9 cellular contexts compared by ENCODE assay signal in genomic region chr18:51151568-51152511, GRCh38. TPM values are rescaled to one million over a fixed set of nuclear protein-coding genes. Genes with fewer than 3 reads are reported as not detected.
DNase-seq lines count a peak whose midpoint lies in the region; ATAC-seq, FAIRE-seq and TF ChIP-seq lines count a peak whose summit lies in the region.
"Had no signal": no experiment of that assay in that cellular context is flagged by ENCODE, and none has a peak within 500 bp of the region (broad histone marks: within the 10 kb centered on the region; RNA-seq: fewer than 3 reads in every experiment).

No MANE protein-coding gene starts in this region.

- H3K4me3 ChIP-seq in mucosa of rectum (ENCODE audit: low read length in 2 of 2) = peak overlapping the region in 1 of 2 donors; percentile 44
- no peak overlapping the region for H3K4me3 ChIP-seq in SJCRH30

- H3K36me3 ChIP-seq in mucosa of rectum (ENCODE audit: control insufficient read depth in 2 of 2, insufficient read depth in 2 of 2, low read length in 2 of 2) (no peaks in the 10 kb centered on the region), SJCRH30 (no peaks in the 10 kb centered on the region)

- ATAC-seq in HG03039 (IDR thresholded peaks at IDR 0.05; ENCODE audit: unreplicated experiment) (peak; percentile 30), left lobe of liver (no peak)

- no peaks in the 10 kb centered on the region for H3K27me3 ChIP-seq in mucosa of rectum (ENCODE audit: control insufficient read depth in 2 of 2, insufficient read depth in 2 of 2, low read length in 2 of 2)
- H3K27me3 ChIP-seq in SJCRH30 = no peaks in the 10 kb centered on the region

- no peak for DNase-seq in GM12892 (ENCODE audit: insufficient read length)
- peak; percentile 51 to 52 for DNase-seq in activated CD8-positive, alpha-beta memory T cell treated with anti-CD3 and anti-CD28 coated beads for 1 hour (ENCODE audit: extremely low read depth in 1 of 2, low read depth in 1 of 2)
- DNase-seq in NOMO-1 treated with DMSO at 0.1 percent for 48 hours (lab: John Stamatoyannopoulos, UW; ENCODE audit: unreplicated experiment) = no peak
- DNase-seq in left lobe of liver (ENCODE audit: low spot score) = no peak
- no peak for DNase-seq in SJCRH30
- DNase-seq in mucosa of gallbladder (ENCODE audit: low spot score) = no peak

- H3K9ac ChIP-seq in mucosa of rectum (ENCODE audit: low read depth in 1 of 2, low read length in 2 of 2) = no peak overlapping the region

- FAIRE-seq in GM12892 (lab: Jason Lieb, UNC) = peak; percentile 84
- FAIRE-seq: endometrium had no signal

- H3K27ac ChIP-seq in mucosa of rectum (ENCODE audit: low read depth in 2 of 2, low read length in 2 of 2) (peak overlapping the region; percentile 44 to 65), SJCRH30 (no peak overlapping the region)

- TF ChIP-seq POLR2A in GM12892 (IDR thresholded peaks at IDR 0.05; ENCODE audit: low read depth, low read length) = peak; percentile 40; the same call in 1 of the 2 replicates

- H3K9me3 ChIP-seq in mucosa of rectum (ENCODE audit: control insufficient read depth in 2 of 2, low read length in 2 of 2) (no peaks in the 10 kb centered on the region), SJCRH30 (replicated peaks) (no peaks in the 10 kb centered on the region)

- H3K4me1 ChIP-seq in mucosa of rectum (ENCODE audit: control insufficient read depth in 2 of 2, insufficient read depth in 2 of 2, low read length in 2 of 2) = no peaks in the 10 kb centered on the region
- peaks cover 12% of the 10 kb centered on the region; the same call in 1 of the 2 replicates for H3K4me1 ChIP-seq in SJCRH30

RNA-seq across cellular contexts. Expression of gene MEX3C, which starts 45.6 kb away (rescaled TPM):
- 19.4 TPM for polyA plus RNA-seq in GM12892 (2012; ENCODE audit: missing spikeins)
- 6.6 TPM for total RNA-seq in left lobe of liver
- 68.2 and 68.4 TPM in 2 replicates for total RNA-seq in SJCRH30 (2014; rRNA removed; shearing (Covaris generic))
- 33.2 TPM for total RNA-seq in mucosa of gallbladder

Comparison
In these comparisons a context has a peak if more than half of its experiments do, and no peak if none do; other contexts are left out.
1. DNase-seq: peak in activated CD8-positive, alpha-beta memory T cell treated with anti-CD3 and anti-CD28 coated beads for 1 hour (2 of 2); none in GM12892 (single experiment), NOMO-1 treated with DMSO at 0.1 percent for 48 hours (single experiment), left lobe of liver (single experiment), SJCRH30 (0 of 2) and mucosa of gallbladder (single experiment).